Comparison of ENCODE assay signal across 18 cellular contexts in the genomic region with DNA sequence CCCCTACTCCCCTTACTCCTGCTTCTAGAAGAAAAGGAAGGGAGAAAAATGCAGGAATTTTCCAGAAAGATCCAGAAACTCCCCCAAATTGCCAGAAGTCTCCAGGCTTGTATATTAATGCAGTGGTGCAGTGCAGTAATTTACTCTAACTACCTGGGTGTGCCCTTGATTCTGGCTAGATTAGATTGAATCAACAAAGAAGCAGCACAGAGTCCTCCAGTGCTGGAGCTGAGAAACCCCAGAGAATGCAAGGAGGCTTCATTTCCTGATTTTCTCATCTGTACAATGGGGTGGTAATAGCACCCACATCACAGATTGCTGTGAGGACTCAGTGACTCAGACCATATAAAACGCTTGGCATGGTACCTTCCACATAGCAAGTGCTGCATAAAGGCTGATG.
"Had no signal": no experiment of that assay in that cellular context is flagged by ENCODE, and none has a peak within 500 bp of the region (broad histone marks: within the 10 kb centered on the region; RNA-seq: fewer than 3 reads in every experiment).

No MANE protein-coding gene starts in this region.

- H3K9ac ChIP-seq: neural progenitor cell, parathyroid adenoma had no signal

- ATAC-seq: gastrocnemius medialis, psoas muscle had no signal

- H3K4me3 Mint-ChIP-seq: activated CD4-positive, alpha-beta memory T cell treated with anti-CD3 and anti-CD28 coated beads for 36 hours; activated CD4-positive, alpha-beta T cell treated with anti-CD3 and anti-CD28 coated beads, Interleukin-2, amount 10 ng/mL, durations not matched to agents 24 days and 14 days; activated naive CD4-positive, alpha-beta T cell treated with anti-CD3 and anti-CD28 coated beads, Interleukin-2, amount 10 ng/mL, durations not matched to agents 7 days and 5 days; activated T-helper 1 cell treated with anti-CD3 and anti-CD28 coated beads, Interleukin-12 subunit alpha, Interleukin-12 subunit beta, Interleukin-2, Interleukin-4 antibody, amounts not matched to agents 30 ng/mL and 10 ng/mL and 1 ng/mL, durations not matched to agents 14 hours and 24 hours and 36 hours; naive B cell; neural progenitor cell; stimulated activated effector memory CD8-positive, alpha-beta T cell treated with anti-CD3 and anti-CD28 coated beads, Interleukin-12 subunit alpha, Interleukin-12 subunit beta, amount 100 ng/mL, for 72 hours; stimulated activated naive CD8-positive, alpha-beta T cell treated with anti-CD3 and anti-CD28 coated beads, Interleukin-15, Interleukin-2, amounts not matched to agents 100 ng/mL and 50 ng/mL, for 24 hours had no signal

- DNase-seq: amniotic stem cell, gastrocnemius medialis, psoas muscle, sigmoid colon had no signal

- H3K27ac Mint-ChIP-seq: activated CD4-positive, alpha-beta memory T cell treated with anti-CD3 and anti-CD28 coated beads for 36 hours; activated CD4-positive, alpha-beta T cell treated with anti-CD3 and anti-CD28 coated beads, Interleukin-2, amount 10 ng/mL, durations not matched to agents 24 days and 14 days; activated naive CD4-positive, alpha-beta T cell treated with anti-CD3 and anti-CD28 coated beads, Interleukin-2, amount 10 ng/mL, durations not matched to agents 7 days and 5 days; activated T-helper 1 cell treated with anti-CD3 and anti-CD28 coated beads, Interleukin-12 subunit alpha, Interleukin-12 subunit beta, Interleukin-2, Interleukin-4 antibody, amounts not matched to agents 30 ng/mL and 10 ng/mL and 1 ng/mL, durations not matched to agents 14 hours and 24 hours and 36 hours; naive B cell; neural progenitor cell; stimulated activated effector memory CD8-positive, alpha-beta T cell treated with anti-CD3 and anti-CD28 coated beads, Interleukin-12 subunit alpha, Interleukin-12 subunit beta, amount 100 ng/mL, for 72 hours; stimulated activated naive CD8-positive, alpha-beta T cell treated with anti-CD3 and anti-CD28 coated beads, Interleukin-15, Interleukin-2, amounts not matched to agents 100 ng/mL and 50 ng/mL, for 24 hours had no signal

- H3K79me2 ChIP-seq: parathyroid adenoma had no signal

- H3K27ac ChIP-seq: gastrocnemius medialis, left ventricle myocardium inferior, neural progenitor cell, parathyroid adenoma, psoas muscle, sigmoid colon, thoracic aorta, upper lobe of left lung, vagina had no signal

- H2AFZ ChIP-seq: neural progenitor cell, parathyroid adenoma had no signal

- H3K4me3 ChIP-seq: gastrocnemius medialis, left ventricle myocardium inferior, lung, neural progenitor cell, psoas muscle, sigmoid colon, thoracic aorta, upper lobe of left lung, vagina had no signal

- H3K9me3 ChIP-seq: gastrocnemius medialis, psoas muscle, sigmoid colon, thoracic aorta, vagina had no signal

- H3K9me3 Mint-ChIP-seq: activated CD4-positive, alpha-beta T cell treated with anti-CD3 and anti-CD28 coated beads, Interleukin-2, amount 10 ng/mL, durations not matched to agents 24 days and 14 days; activated T-helper 1 cell treated with anti-CD3 and anti-CD28 coated beads, Interleukin-12 subunit alpha, Interleukin-12 subunit beta, Interleukin-2, Interleukin-4 antibody, amounts not matched to agents 30 ng/mL and 10 ng/mL and 1 ng/mL, durations not matched to agents 14 hours and 24 hours and 36 hours had no signal

- H3K36me3 Mint-ChIP-seq: activated CD4-positive, alpha-beta memory T cell treated with anti-CD3 and anti-CD28 coated beads for 36 hours; activated naive CD4-positive, alpha-beta T cell treated with anti-CD3 and anti-CD28 coated beads, Interleukin-2, amount 10 ng/mL, durations not matched to agents 7 days and 5 days; naive B cell; stimulated activated effector memory CD8-positive, alpha-beta T cell treated with anti-CD3 and anti-CD28 coated beads, Interleukin-12 subunit alpha, Interleukin-12 subunit beta, amount 100 ng/mL, for 72 hours had no signal

- H3K4me2 ChIP-seq: neural progenitor cell had no signal

- H3K36me3 ChIP-seq: gastrocnemius medialis, left ventricle myocardium inferior, neural progenitor cell, sigmoid colon, thoracic aorta, upper lobe of left lung, vagina had no signal

- H3K4me1 ChIP-seq: psoas muscle had no signal

- H3K4me1 Mint-ChIP-seq: activated CD4-positive, alpha-beta T cell treated with anti-CD3 and anti-CD28 coated beads, Interleukin-2, amount 10 ng/mL, durations not matched to agents 24 days and 14 days; activated naive CD4-positive, alpha-beta T cell treated with anti-CD3 and anti-CD28 coated beads, Interleukin-2, amount 10 ng/mL, durations not matched to agents 7 days and 5 days; stimulated activated effector memory CD8-positive, alpha-beta T cell treated with anti-CD3 and anti-CD28 coated beads, Interleukin-12 subunit alpha, Interleukin-12 subunit beta, amount 100 ng/mL, for 72 hours had no signal

- H3K27me3 ChIP-seq: neural progenitor cell, vagina had no signal
